Comparison of ENCODE assay signal across 27 cellular contexts in genomic region chr3:60290093-60290492, GRCh38.
"Had no signal": no experiment of that assay in that cellular context is flagged by ENCODE, and none has a peak within 500 bp of the region (broad histone marks: within the 10 kb centered on the region; RNA-seq: fewer than 3 reads in every experiment).

No MANE protein-coding gene starts in this region.

- H3K27me3 Mint-ChIP-seq: activated B cell treated with CpG ODN at 0.5 μM for 24 hours; activated CD4-positive, alpha-beta T cell treated with anti-CD3 and anti-CD28 coated beads for 36 hours; natural killer cell treated with Interleukin-12 subunit alpha and Interleukin-12 subunit beta and Interleukin-15 and Interleukin-18, amount 100 ng/mL, for 72 hours; stimulated activated naive B cell treated with anti-CD40 and anti-IgM and Interleukin-4, amounts not matched to agents 10 μg/mL and 1 μg/mL and 100 μg/mL, for 72 hours had no signal

- H3K4me1 ChIP-seq: colonic mucosa, left ventricle myocardium inferior, pancreas, prostate gland, sigmoid colon, transverse colon had no signal

- H3K4me3 ChIP-seq: colonic mucosa, gastrocnemius medialis, left ventricle myocardium inferior, lung, mucosa of descending colon, pancreas, prostate gland, sigmoid colon, transverse colon had no signal

- H3K27ac ChIP-seq: colonic mucosa, gastrocnemius medialis, left ventricle myocardium inferior, pancreas, prostate gland, sigmoid colon, transverse colon had no signal

- FAIRE-seq: pancreas, small intestine had no signal

- H3K36me3 Mint-ChIP-seq: natural killer cell treated with Interleukin-12 subunit alpha and Interleukin-12 subunit beta and Interleukin-15 and Interleukin-18, amount 100 ng/mL, for 72 hours; stimulated activated naive B cell treated with anti-CD40 and anti-IgM and Interleukin-4, amounts not matched to agents 10 μg/mL and 1 μg/mL and 100 μg/mL, for 72 hours had no signal

- H3K9me3 Mint-ChIP-seq: activated B cell treated with CpG ODN at 0.5 μM for 24 hours had no signal

- H3K27ac Mint-ChIP-seq: activated B cell treated with CpG ODN at 0.5 μM for 24 hours; activated CD4-positive, alpha-beta T cell treated with anti-CD3 and anti-CD28 coated beads for 36 hours; T-helper 2 cell treated with Interferon-gamma antibody and Interleukin-4, amounts not matched to agents 5 μg/mL and 100 μg/mL, for 36 hours had no signal

- H3K36me3 ChIP-seq: colonic mucosa, gastrocnemius medialis, left ventricle myocardium inferior, pancreas, prostate gland, sigmoid colon, transverse colon had no signal

- H3K9me3 ChIP-seq: colonic mucosa, gastrocnemius medialis, left ventricle myocardium inferior, mucosa of descending colon, pancreas, prostate gland, sigmoid colon, transverse colon had no signal

- H3K4me3 Mint-ChIP-seq: activated B cell treated with CpG ODN at 0.5 μM for 24 hours; activated CD4-positive, alpha-beta T cell treated with anti-CD3 and anti-CD28 coated beads for 36 hours; natural killer cell treated with Interleukin-12 subunit alpha and Interleukin-12 subunit beta and Interleukin-15 and Interleukin-18, amount 100 ng/mL, for 72 hours; stimulated activated naive B cell treated with anti-CD40 and anti-IgM and Interleukin-4, amounts not matched to agents 10 μg/mL and 1 μg/mL and 100 μg/mL, for 72 hours; T-helper 2 cell treated with Interferon-gamma antibody and Interleukin-4, amounts not matched to agents 5 μg/mL and 100 μg/mL, for 36 hours had no signal

- DNase-seq: activated B cell treated with CpG ODN at 0.5 μM for 24 hours; activated CD4-positive, alpha-beta T cell treated with anti-CD3 and anti-CD28 coated beads for 36 hours; activated CD8-positive, alpha-beta memory T cell treated with anti-CD3 and anti-CD28 coated beads for 24 hours; activated gamma-delta T cell; activated naive CD4-positive, alpha-beta T cell treated with anti-CD3 and anti-CD28 coated beads, Interleukin-2, amount 50 U/mL, for 16 hours; amniotic stem cell; colonic mucosa; effector memory CD4-positive, alpha-beta T cell; erythroblast; gastrocnemius medialis; glutamatergic neuron; islet precursor cell; left ventricle myocardium inferior; mucosa of descending colon; pancreas; sigmoid colon; stimulated activated CD4-positive, alpha-beta T cell treated with anti-CD3 and anti-CD28 coated beads, Interleukin-1b, Interleukin-23, amount 100 ng/mL, for 48 hours; stimulated activated CD4-positive, alpha-beta T cell treated with anti-CD3 and anti-CD28 coated beads, Interleukin-4, amount 100 ng/mL, for 4 hours; stimulated activated CD8-positive, alpha-beta memory T cell treated with anti-CD3 and anti-CD28 coated beads, Interleukin-4, amount 100 ng/mL, for 48 hours; stimulated activated naive B cell treated with anti-CD40 and anti-IgM and Interleukin-4, amounts not matched to agents 10 μg/mL and 1 μg/mL and 100 μg/mL, for 72 hours; T-helper 1 cell; transverse colon had no signal

- H3K27me3 ChIP-seq: colonic mucosa, gastrocnemius medialis, pancreas, sigmoid colon, transverse colon had no signal

- ATAC-seq: activated CD4-positive, alpha-beta T cell treated with anti-CD3 and anti-CD28 coated beads for 36 hours; gastrocnemius medialis; mucosa of descending colon; pancreas; stimulated activated naive B cell treated with anti-CD40 and anti-IgM and Interleukin-4, amounts not matched to agents 10 μg/mL and 1 μg/mL and 100 μg/mL, for 72 hours had no signal
